ENCODE assay signal across 8 cellular contexts in the genomic region with DNA sequence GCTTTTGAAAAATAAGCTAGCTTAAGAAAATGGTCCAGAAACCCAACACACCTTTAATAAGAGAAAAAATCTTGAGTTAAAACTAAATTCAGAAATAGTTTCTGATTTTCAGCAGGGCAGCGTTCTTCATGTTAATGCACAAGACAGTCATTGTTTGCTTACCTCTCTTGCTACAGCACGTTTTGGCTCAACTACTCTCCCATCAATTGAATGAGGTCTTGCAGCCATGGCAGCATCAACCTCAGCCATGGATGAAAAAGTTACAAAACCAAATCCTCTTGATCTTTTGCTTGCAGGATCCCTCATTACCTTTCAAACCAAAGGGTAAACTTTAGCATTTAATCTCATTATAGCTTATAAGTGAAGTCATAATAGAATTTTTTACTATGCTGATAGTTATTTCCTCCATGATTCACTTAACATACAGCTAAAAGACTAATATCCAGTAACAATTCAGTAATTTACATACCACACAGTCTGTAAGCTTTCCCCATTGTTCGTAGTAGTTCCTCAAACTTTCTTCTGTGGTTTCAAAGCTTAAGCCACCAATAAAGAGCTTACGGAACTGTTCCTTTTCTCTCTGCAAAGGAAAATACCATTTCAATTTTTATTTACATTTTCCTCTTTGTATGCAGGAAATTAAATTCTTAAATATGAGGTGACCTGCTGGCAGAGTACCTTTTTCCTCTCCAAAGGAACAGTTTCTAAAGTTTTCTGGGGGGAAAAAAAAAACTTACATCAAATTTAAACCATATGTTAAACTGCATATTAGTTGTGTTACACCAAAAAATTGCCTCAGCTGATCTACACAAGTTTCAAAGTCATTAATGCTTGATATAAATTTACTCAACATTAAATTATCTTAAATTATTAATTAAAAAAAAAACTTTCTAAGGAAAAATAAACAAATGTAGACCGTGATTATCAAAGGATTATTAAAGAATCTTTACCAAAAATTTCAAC. TPM values are rescaled to one million over a fixed set of nuclear protein-coding genes. Genes with fewer than 3 reads are reported as not detected.
DNase-seq lines count a peak whose midpoint lies in the region; ATAC-seq and TF ChIP-seq lines count a peak whose summit lies in the region.

No MANE protein-coding gene starts in this region.

- H3K27me3 ChIP-seq in right lobe of liver: no peaks in the 10 kb centered on the region
- H3K27me3 ChIP-seq in aorta (ENCODE audit: control insufficient read depth in 1 of 2, insufficient read depth in 2 of 2, low read length in 1 of 2): no peaks in the 10 kb centered on the region

- H3K4me1 ChIP-seq in right lobe of liver (peaks cover 0 to 57% (median 22%) of the 10 kb centered on the region in 4 donors), aorta (ENCODE audit: control insufficient read depth in 1 of 2, insufficient read depth in 2 of 2, low read length in 2 of 2) (peaks cover 1 to 5% of the 10 kb centered on the region in 2 donors)

- H3K9me3 ChIP-seq in right lobe of liver (no peaks in the 10 kb centered on the region), aorta (ENCODE audit: control insufficient read depth, low read length) (no peaks in the 10 kb centered on the region)

- no peak for TF ChIP-seq POLR2A in right lobe of liver (IDR thresholded peaks at IDR 0.05)

- peaks cover 85% of the 10 kb centered on the region for H3K36me3 Mint-ChIP-seq in stimulated activated naive CD8-positive, alpha-beta T cell treated with anti-CD3 and anti-CD28 coated beads, Interleukin-15, Interleukin-2, amounts not matched to agents 100 ng/mL and 50 ng/mL, for 24 hours (ENCODE audit: low read depth)
- H3K36me3 Mint-ChIP-seq in activated T-helper 1 cell treated with anti-CD3 and anti-CD28 coated beads, Interleukin-12 subunit alpha, Interleukin-12 subunit beta, Interleukin-2, Interleukin-4 antibody, amounts not matched to agents 30 ng/mL and 10 ng/mL and 1 ng/mL, durations not matched to agents 14 hours and 24 hours and 36 hours (ENCODE audit: low read depth): peaks cover 78% of the 10 kb centered on the region

- peak overlapping the region; percentile 100 for H3K4me3 Mint-ChIP-seq in stimulated activated naive CD8-positive, alpha-beta T cell treated with anti-CD3 and anti-CD28 coated beads, Interleukin-15, Interleukin-2, amounts not matched to agents 100 ng/mL and 50 ng/mL, for 24 hours
- H3K4me3 Mint-ChIP-seq in activated T-helper 1 cell treated with anti-CD3 and anti-CD28 coated beads, Interleukin-12 subunit alpha, Interleukin-12 subunit beta, Interleukin-2, Interleukin-4 antibody, amounts not matched to agents 30 ng/mL and 10 ng/mL and 1 ng/mL, durations not matched to agents 14 hours and 24 hours and 36 hours: peak overlapping the region; percentile 100

- no peak for DNase-seq in stimulated activated naive CD8-positive, alpha-beta T cell treated with anti-CD3 and anti-CD28 coated beads, Interleukin-15, Interleukin-2, amounts not matched to agents 100 U/mL and 50 U/mL, for 24 hours
- no peak for DNase-seq in activated T-helper 1 cell treated with anti-CD3 and anti-CD28 coated beads, Interleukin-12 subunit alpha, Interleukin-12 subunit beta, Interleukin-2, Interleukin-4 antibody, amounts not matched to agents 30 ng/mL and 10 ng/mL and 1 ng/mL, durations not matched to agents 14 hours and 24 hours and 36 hours (ENCODE audit: low spot score)
- DNase-seq in right lobe of liver: no peak
- no peak for DNase-seq in aorta
- DNase-seq in 8988T: no peak
- DNase-seq in OCI-M2 (lab: John Stamatoyannopoulos, UW; ENCODE audit: unreplicated experiment): no peak

- no peak for ATAC-seq in stimulated activated naive CD8-positive, alpha-beta T cell treated with anti-CD3 and anti-CD28 coated beads, Interleukin-15, Interleukin-2, amounts not matched to agents 100 U/mL and 50 U/mL, for 24 hours
- ATAC-seq in right lobe of liver (no peak), aorta (ENCODE audit: low FRiP score) (no peak), HG03565 (IDR thresholded peaks at IDR 0.05; ENCODE audit: unreplicated experiment) (no peak)

- 14% methylated on average over 5 of the region's 5 CpGs for WGBS in right lobe of liver (ENCODE audit: insufficient coverage, low coverage, low lambda C conversion rate, missing lambda C conversion rate)
- 10 to 12% methylated on average over 5 of the region's 5 CpGs for WGBS in aorta, 2 donors

- TF ChIP-seq CTCF in right lobe of liver (IDR thresholded peaks at IDR 0.05): no peak

- H3K36me3 ChIP-seq in right lobe of liver (peaks cover 10 to 55% (median 39%) of the 10 kb centered on the region in 4 donors), aorta (ENCODE audit: control insufficient read depth in 1 of 2, insufficient read depth in 2 of 2, low read length in 1 of 2) (peaks cover 0 to 3% of the 10 kb centered on the region in 2 donors)

- peaks cover 3% of the 10 kb centered on the region for H3K27me3 Mint-ChIP-seq in stimulated activated naive CD8-positive, alpha-beta T cell treated with anti-CD3 and anti-CD28 coated beads, Interleukin-15, Interleukin-2, amounts not matched to agents 100 ng/mL and 50 ng/mL, for 24 hours
- no peaks in the 10 kb centered on the region for H3K27me3 Mint-ChIP-seq in activated T-helper 1 cell treated with anti-CD3 and anti-CD28 coated beads, Interleukin-12 subunit alpha, Interleukin-12 subunit beta, Interleukin-2, Interleukin-4 antibody, amounts not matched to agents 30 ng/mL and 10 ng/mL and 1 ng/mL, durations not matched to agents 14 hours and 24 hours and 36 hours (ENCODE audit: insufficient read depth)

- H3K4me1 Mint-ChIP-seq in stimulated activated naive CD8-positive, alpha-beta T cell treated with anti-CD3 and anti-CD28 coated beads, Interleukin-15, Interleukin-2, amounts not matched to agents 100 ng/mL and 50 ng/mL, for 24 hours (ENCODE audit: low read depth): peaks cover 64% of the 10 kb centered on the region
- H3K4me1 Mint-ChIP-seq in activated T-helper 1 cell treated with anti-CD3 and anti-CD28 coated beads, Interleukin-12 subunit alpha, Interleukin-12 subunit beta, Interleukin-2, Interleukin-4 antibody, amounts not matched to agents 30 ng/mL and 10 ng/mL and 1 ng/mL, durations not matched to agents 14 hours and 24 hours and 36 hours (ENCODE audit: low read depth): peaks cover 46% of the 10 kb centered on the region

- H3K27ac Mint-ChIP-seq in stimulated activated naive CD8-positive, alpha-beta T cell treated with anti-CD3 and anti-CD28 coated beads, Interleukin-15, Interleukin-2, amounts not matched to agents 100 ng/mL and 50 ng/mL, for 24 hours: peak overlapping the region; percentile 99
- H3K27ac Mint-ChIP-seq in activated T-helper 1 cell treated with anti-CD3 and anti-CD28 coated beads, Interleukin-12 subunit alpha, Interleukin-12 subunit beta, Interleukin-2, Interleukin-4 antibody, amounts not matched to agents 30 ng/mL and 10 ng/mL and 1 ng/mL, durations not matched to agents 14 hours and 24 hours and 36 hours: peak overlapping the region; percentile 100

- intact Hi-C loops in activated T-helper 1 cell treated with anti-CD3 and anti-CD28 coated beads, Interleukin-12 subunit alpha, Interleukin-12 subunit beta, Interleukin-2, Interleukin-4 antibody, amounts not matched to agents 30 ng/mL and 10 ng/mL and 1 ng/mL, durations not matched to agents 14 hours and 24 hours and 36 hours (cut with micrococcal nuclease): loop anchor here (1.0 to 5.0 kb wide), 5 partner anchors 8 to 305 kb away; no protein-coding TSS in a partner anchor
- intact Hi-C loops in right lobe of liver (cut with DNase I): no loop called here
- intact Hi-C loops in aorta (cut with DNase I): loop anchor here in 1 of 2 donors (10.0 kb wide), 1 partner anchor 167 kb away; no protein-coding TSS in a partner anchor

- peak overlapping the region; percentile 83 to 88 (median 88) for H3K4me3 ChIP-seq in right lobe of liver
- H3K4me3 ChIP-seq in aorta (ENCODE audit: low read length in 2 of 2): peak overlapping the region; percentile 36 to 52

- H3K27ac ChIP-seq in right lobe of liver (peak overlapping the region in 1 of 3 donors; percentile 100), aorta (ENCODE audit: low read depth in 1 of 2, low read length in 2 of 2) (no peak overlapping the region)

- H3K9me3 Mint-ChIP-seq in stimulated activated naive CD8-positive, alpha-beta T cell treated with anti-CD3 and anti-CD28 coated beads, Interleukin-15, Interleukin-2, amounts not matched to agents 100 ng/mL and 50 ng/mL, for 24 hours: no peaks in the 10 kb centered on the region
- H3K9me3 Mint-ChIP-seq in activated T-helper 1 cell treated with anti-CD3 and anti-CD28 coated beads, Interleukin-12 subunit alpha, Interleukin-12 subunit beta, Interleukin-2, Interleukin-4 antibody, amounts not matched to agents 30 ng/mL and 10 ng/mL and 1 ng/mL, durations not matched to agents 14 hours and 24 hours and 36 hours: no peaks in the 10 kb centered on the region

RNA-seq across cellular contexts. Expression of gene HNRNPA2B1, which starts 3.1 kb away (rescaled TPM):
- total RNA-seq in activated T-helper 1 cell treated with anti-CD3 and anti-CD28 coated beads, Interleukin-12 subunit alpha, Interleukin-12 subunit beta, Interleukin-2, Interleukin-4 antibody, amounts not matched to agents 30 ng/mL and 10 ng/mL and 1 ng/mL, durations not matched to agents 14 hours and 24 hours and 36 hours: 821 and 823 TPM in 2 replicates
- total RNA-seq in right lobe of liver: 100 to 1,000 TPM in 4 of 6 experiments, 10 to 100 TPM in 2; 93.5 to 252 (median 165) TPM
- 100 to 1,000 TPM; 332 to 354 TPM for total RNA-seq in aorta
- 100 to 1,000 TPM; 345 to 392 TPM for polyA plus RNA-seq in aorta

RNA-seq across cellular contexts. Expression of gene CBX3, which starts 4.1 kb away (rescaled TPM):
- total RNA-seq in activated T-helper 1 cell treated with anti-CD3 and anti-CD28 coated beads, Interleukin-12 subunit alpha, Interleukin-12 subunit beta, Interleukin-2, Interleukin-4 antibody, amounts not matched to agents 30 ng/mL and 10 ng/mL and 1 ng/mL, durations not matched to agents 14 hours and 24 hours and 36 hours: 284 and 298 TPM in 2 replicates
- total RNA-seq in right lobe of liver: 10 to 100 TPM; 26.4 to 42.1 (median 40.5) TPM
- total RNA-seq in aorta: 10 to 100 TPM; 74.8 to 86.6 TPM
- 100 to 1,000 TPM in 1 of 2 donors, 10 to 100 TPM in 1; 83.0 to 143 TPM for polyA plus RNA-seq in aorta

RNA-seq across cellular contexts. Expression of gene NFE2L3, which starts 45.4 kb away (rescaled TPM):
- total RNA-seq in activated T-helper 1 cell treated with anti-CD3 and anti-CD28 coated beads, Interleukin-12 subunit alpha, Interleukin-12 subunit beta, Interleukin-2, Interleukin-4 antibody, amounts not matched to agents 30 ng/mL and 10 ng/mL and 1 ng/mL, durations not matched to agents 14 hours and 24 hours and 36 hours: 80.1 TPM in 2 replicates
- 1 to 10 TPM in 2 of 6 experiments, under 1 TPM in 4; 0.13 to 2.0 (median 0.54) TPM for total RNA-seq in right lobe of liver
- 1 to 10 TPM; 1.8 to 3.1 TPM for total RNA-seq in aorta
- polyA plus RNA-seq in aorta: 1 to 10 TPM in 1 of 2 donors, under 1 TPM in 1; 0.38 to 1.1 TPM

Comparison
In these comparisons a context has a peak if more than half of its experiments do, and no peak if none do; other contexts are left out.
1. RNA of gene NFE2L3, which starts 45.4 kb away (total RNA-seq): 80.1 TPM in activated T-helper 1 cell treated with anti-CD3 and anti-CD28 coated beads, Interleukin-12 subunit alpha, Interleukin-12 subunit beta, Interleukin-2, Interleukin-4 antibody, amounts not matched to agents 30 ng/mL and 10 ng/mL and 1 ng/mL, durations not matched to agents 14 hours and 24 hours and 36 hours; 1.8 to 3.1 TPM in aorta and 0.13 to 2.0 TPM in right lobe of liver; every median in the first group is over 10 times any median in the second.